20 cellular contexts compared by ENCODE assay signal in genomic region chrX:68676340-68676739, GRCh38. TPM values are rescaled to one million over a fixed set of nuclear protein-coding genes. Genes with fewer than 3 reads are reported as not detected.
"Had no signal": no experiment of that assay in that cellular context is flagged by ENCODE, and none has a peak within 500 bp of the region (broad histone marks: within the 10 kb centered on the region; RNA-seq: fewer than 3 reads in every experiment).

No MANE protein-coding gene starts in this region.

- DNase-seq: effector memory CD4-positive, alpha-beta T cell; foreskin melanocyte; head of caudate nucleus; kidney; left cardiac atrium; left ventricle myocardium superior; mesenchymal stem cell; naive thymus-derived CD8-positive, alpha-beta T cell; posterior cingulate gyrus; stimulated activated CD4-positive, alpha-beta T cell treated with anti-CD3 and anti-CD28 coated beads, Interleukin-2, amount 100 ng/mL, for 24 hours; stimulated activated CD4-positive, alpha-beta T cell treated with anti-CD3 and anti-CD28 coated beads, Interleukin-4, amount 100 ng/mL, for 4 hours; stimulated activated naive B cell treated with anti-CD40 and anti-IgM and Interleukin-4, amounts not matched to agents 10 μg/mL and 1 μg/mL and 100 μg/mL, for 72 hours; stimulated activated naive CD8-positive, alpha-beta T cell treated with anti-CD3 and anti-CD28 coated beads, Interleukin-15, amount 100 ng/mL, for 72 hours; trophoblast cell had no signal

- H2AFZ ChIP-seq: hepatocyte had no signal

- H3K4me3 ChIP-seq: hepatocyte, lung, skin epidermis had no signal

- H3K79me2 ChIP-seq: hepatocyte had no signal

- H3K4me2 ChIP-seq: hepatocyte had no signal

- FAIRE-seq: endometrium, kidney had no signal

- H3K27ac ChIP-seq: hepatocyte, skin epidermis had no signal

- H3K36me3 Mint-ChIP-seq: naive thymus-derived CD8-positive, alpha-beta T cell; stimulated activated naive B cell treated with anti-CD40 and anti-IgM and Interleukin-4, amounts not matched to agents 10 μg/mL and 1 μg/mL and 100 μg/mL, for 72 hours had no signal

- H3K27ac Mint-ChIP-seq: naive thymus-derived CD8-positive, alpha-beta T cell; stimulated activated naive B cell treated with anti-CD40 and anti-IgM and Interleukin-4, amounts not matched to agents 10 μg/mL and 1 μg/mL and 100 μg/mL, for 72 hours; stimulated activated naive CD8-positive, alpha-beta T cell treated with anti-CD3 and anti-CD28 coated beads, Interleukin-15, amount 100 ng/mL, for 72 hours had no signal

- H3K9me3 Mint-ChIP-seq: naive thymus-derived CD8-positive, alpha-beta T cell; stimulated activated naive B cell treated with anti-CD40 and anti-IgM and Interleukin-4, amounts not matched to agents 10 μg/mL and 1 μg/mL and 100 μg/mL, for 72 hours; stimulated activated naive CD8-positive, alpha-beta T cell treated with anti-CD3 and anti-CD28 coated beads, Interleukin-15, amount 100 ng/mL, for 72 hours had no signal

- H3K27me3 Mint-ChIP-seq: stimulated activated naive CD8-positive, alpha-beta T cell treated with anti-CD3 and anti-CD28 coated beads, Interleukin-15, amount 100 ng/mL, for 72 hours had no signal

- H3K27me3 ChIP-seq: hepatocyte had no signal

- H3K4me1 Mint-ChIP-seq: naive thymus-derived CD8-positive, alpha-beta T cell; stimulated activated naive B cell treated with anti-CD40 and anti-IgM and Interleukin-4, amounts not matched to agents 10 μg/mL and 1 μg/mL and 100 μg/mL, for 72 hours had no signal

- ATAC-seq: left cardiac atrium; left ventricle myocardium superior; naive thymus-derived CD8-positive, alpha-beta T cell; sciatic nerve; stimulated activated naive B cell treated with anti-CD40 and anti-IgM and Interleukin-4, amounts not matched to agents 10 μg/mL and 1 μg/mL and 100 μg/mL, for 72 hours; stimulated activated naive CD8-positive, alpha-beta T cell treated with anti-CD3 and anti-CD28 coated beads, Interleukin-15, amount 100 ng/mL, for 72 hours had no signal

- H3K4me3 Mint-ChIP-seq: naive thymus-derived CD8-positive, alpha-beta T cell; neural crest cell; stimulated activated naive B cell treated with anti-CD40 and anti-IgM and Interleukin-4, amounts not matched to agents 10 μg/mL and 1 μg/mL and 100 μg/mL, for 72 hours; stimulated activated naive CD8-positive, alpha-beta T cell treated with anti-CD3 and anti-CD28 coated beads, Interleukin-15, amount 100 ng/mL, for 72 hours had no signal

RNA-seq across cellular contexts. Expression of gene STARD8, which starts 28.9 kb away (rescaled TPM):
- polyA plus RNA-seq: naive thymus-derived CD8-positive, alpha-beta T cell had no signal
